11 cellular contexts compared by ENCODE assay signal in the genomic region with DNA sequence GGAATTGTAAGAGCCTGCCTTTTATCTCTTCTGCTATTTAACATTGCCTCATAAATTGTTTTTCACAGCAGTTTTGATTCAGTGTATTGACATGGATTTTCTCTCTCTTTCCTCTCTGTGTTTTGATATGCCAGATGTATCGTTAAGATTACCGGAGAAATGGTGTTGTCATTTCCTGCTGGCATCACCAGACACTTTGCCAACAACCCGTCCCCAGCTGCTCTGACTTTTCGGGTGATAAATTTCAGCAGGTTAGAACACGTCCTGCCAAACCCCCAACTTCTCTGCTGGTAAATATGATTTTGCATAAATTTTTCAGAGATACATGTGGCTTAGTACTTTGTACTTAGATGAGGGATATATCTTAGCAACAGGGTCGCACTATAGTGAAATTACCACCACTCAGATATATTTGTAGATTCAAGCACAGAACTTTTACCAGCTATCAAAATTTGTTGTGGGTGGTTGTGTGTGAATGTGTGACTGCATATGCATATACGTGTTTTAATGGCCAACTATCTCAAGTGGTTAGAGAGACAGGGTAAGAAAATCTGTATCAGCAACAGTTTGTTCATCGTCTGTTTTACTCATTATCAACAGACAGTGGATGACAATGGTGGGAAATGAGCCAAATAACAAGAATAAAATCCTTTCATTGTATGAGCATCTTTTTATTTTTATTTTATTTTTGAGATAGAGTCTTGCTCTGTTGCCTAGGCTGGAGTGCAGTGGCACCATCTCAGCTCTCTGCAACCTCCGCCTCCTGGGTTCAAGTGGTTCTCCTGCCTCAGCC. TPM values are rescaled to one million over a fixed set of nuclear protein-coding genes. Genes with fewer than 3 reads are reported as not detected.
DNase-seq lines count a peak whose midpoint lies in the region; ATAC-seq and TF ChIP-seq lines count a peak whose summit lies in the region.
"Had no signal": no experiment of that assay in that cellular context is flagged by ENCODE, and none has a peak within 500 bp of the region (broad histone marks: within the 10 kb centered on the region; RNA-seq: fewer than 3 reads in every experiment).

No MANE protein-coding gene starts in this region.

- peaks cover 3% of the 10 kb centered on the region; the same call in 1 of the 2 replicates for H3K9me3 ChIP-seq in Loucy (ENCODE audit: insufficient read depth, low read depth, low read length)
- H3K9me3 ChIP-seq: BE2C, prostate gland had no signal

- H3K36me3 ChIP-seq in Loucy (ENCODE audit: insufficient read depth, low read length), result no peaks in the 10 kb centered on the region
- H3K36me3 ChIP-seq: BE2C, prostate gland had no signal

- POLR2A ChIA-PET in activated CD4-positive, alpha-beta memory T cell treated with anti-CD3 and anti-CD28 coated beads, Interleukin-2, amount 10 ng/mL, durations not matched to agents 7 days and 5 days (lab: Charles Lee), result interaction anchor here (1.7 kb wide), 1 partner anchor 201 kb away, joined by 5 read pairs; no protein-coding TSS in a partner anchor
- POLR2A ChIA-PET in naive thymus-derived CD8-positive, alpha-beta T cell (lab: Charles Lee), result no interaction called here

- peak overlapping the region; percentile 73 for H3K4me2 ChIP-seq in Loucy (ENCODE audit: low read depth, low read length, poor library complexity, severe bottlenecking)

- H3F3A ChIP-seq in Loucy (ENCODE audit: low read depth), result peaks cover 19% of the 10 kb centered on the region; the same call in 1 of the 2 replicates

- no peaks in the 10 kb centered on the region for H3K9me2 ChIP-seq in Loucy (replicated peaks; ENCODE audit: low read depth, low read length)

- intact Hi-C loops in posterior vena cava (cut with DNase I), result no loop called here

- H3K27me3 Mint-ChIP-seq in activated T-cell treated with anti-CD3 and anti-CD28 coated beads, Interleukin-2, amount 50 U/mL, for 72 hours (ENCODE audit: low read depth), result peaks cover 22% of the 10 kb centered on the region
- H3K27me3 Mint-ChIP-seq in activated CD4-positive, alpha-beta memory T cell treated with anti-CD3 and anti-CD28 coated beads, Interleukin-2, amount 10 ng/mL, durations not matched to agents 7 days and 5 days, result peaks cover 7% of the 10 kb centered on the region
- H3K27me3 Mint-ChIP-seq in naive thymus-derived CD8-positive, alpha-beta T cell, result peaks cover 0 to 9% (median 4%) of the 10 kb centered on the region in 5 donors

- peak; percentile 27 to 31 for DNase-seq in activated T-cell treated with anti-CD3 and anti-CD28 coated beads, Interleukin-2, amount 50 U/mL, for 72 hours
- DNase-seq in activated T-cell treated with anti-CD3 and anti-CD28 coated beads for 4 hours, result no peak
- peak; percentile 41 for DNase-seq in activated CD4-positive, alpha-beta memory T cell treated with anti-CD3 and anti-CD28 coated beads, Interleukin-2, amount 10 ng/mL, durations not matched to agents 7 days and 5 days
- peak in 5 of 10 donors; percentile 20 to 63 (median 30) for DNase-seq in naive thymus-derived CD8-positive, alpha-beta T cell
- DNase-seq in NCI-H2227 treated with DMSO at 0.1 percent for 48 hours (lab: John Stamatoyannopoulos, UW), result no peak
- DNase-seq in posterior vena cava (ENCODE audit: low spot score), result no peak
- DNase-seq: BE2C had no signal

- H2AFZ ChIP-seq in Loucy (ENCODE audit: low read length), result no peak overlapping the region

- TF ChIP-seq CTCF in Loucy (conservative IDR thresholded peaks at IDR 0.05; ENCODE audit: low read length), result no peak

- H3K4me3 ChIP-seq in Loucy (ENCODE audit: low read length, poor library complexity, severe bottlenecking), result peak overlapping the region; percentile 61
- H3K4me3 ChIP-seq: GM12878, prostate gland had no signal

- H3K4me3 Mint-ChIP-seq in activated T-cell treated with anti-CD3 and anti-CD28 coated beads, Interleukin-2, amount 50 U/mL, for 72 hours, result peak overlapping the region; percentile 37 to 51
- H3K4me3 Mint-ChIP-seq in activated CD4-positive, alpha-beta memory T cell treated with anti-CD3 and anti-CD28 coated beads, Interleukin-2, amount 10 ng/mL, durations not matched to agents 7 days and 5 days, result peak overlapping the region; percentile 19
- H3K4me3 Mint-ChIP-seq in naive thymus-derived CD8-positive, alpha-beta T cell, result peak overlapping the region in 6 of 10 donors; percentile 15 to 66 (median 39)

- H3K4me1 ChIP-seq in Loucy (ENCODE audit: insufficient read depth, low read length, poor library complexity, severe bottlenecking), result peaks cover 71% of the 10 kb centered on the region
- H3K4me1 ChIP-seq: BE2C, prostate gland had no signal

- H3K27ac Mint-ChIP-seq in activated T-cell treated with anti-CD3 and anti-CD28 coated beads, Interleukin-2, amount 50 U/mL, for 72 hours, result no peak overlapping the region
- peak overlapping the region; percentile 73 for H3K27ac Mint-ChIP-seq in activated CD4-positive, alpha-beta memory T cell treated with anti-CD3 and anti-CD28 coated beads, Interleukin-2, amount 10 ng/mL, durations not matched to agents 7 days and 5 days
- peak overlapping the region in 9 of 10 donors; percentile 39 to 82 (median 60) for H3K27ac Mint-ChIP-seq in naive thymus-derived CD8-positive, alpha-beta T cell

- ATAC-seq in activated T-cell treated with anti-CD3 and anti-CD28 coated beads, Interleukin-2, amount 50 U/mL, for 72 hours (replicated peaks in 1 of 2), result peak; percentile 53 to 59
- peak; percentile 76 to 83 for ATAC-seq in naive thymus-derived CD8-positive, alpha-beta T cell
- ATAC-seq in GM18505 (IDR thresholded peaks at IDR 0.05; ENCODE audit: unreplicated experiment), result no peak
- ATAC-seq: GM12878 had no signal

- CTCF ChIA-PET in activated CD4-positive, alpha-beta memory T cell treated with anti-CD3 and anti-CD28 coated beads, Interleukin-2, amount 10 ng/mL, durations not matched to agents 7 days and 5 days (lab: Charles Lee), result no interaction called here

- H3K9ac ChIP-seq in Loucy (ENCODE audit: low read depth, low read length, poor library complexity, severe bottlenecking), result peak overlapping the region; percentile 70

- no peaks in the 10 kb centered on the region for H3K79me2 ChIP-seq in Loucy (ENCODE audit: insufficient read depth, low read length)

- peaks cover 47% of the 10 kb centered on the region for H3K4me1 Mint-ChIP-seq in activated T-cell treated with anti-CD3 and anti-CD28 coated beads, Interleukin-2, amount 50 U/mL, for 72 hours (ENCODE audit: low read depth)
- H3K4me1 Mint-ChIP-seq in activated CD4-positive, alpha-beta memory T cell treated with anti-CD3 and anti-CD28 coated beads, Interleukin-2, amount 10 ng/mL, durations not matched to agents 7 days and 5 days, result peaks cover 53% of the 10 kb centered on the region
- peaks cover 7 to 20% (median 15%) of the 10 kb centered on the region in 4 donors for H3K4me1 Mint-ChIP-seq in naive thymus-derived CD8-positive, alpha-beta T cell

- peaks cover 0 to 2% of the 10 kb centered on the region in 2 donors for H3K9me3 Mint-ChIP-seq in activated T-cell treated with anti-CD3 and anti-CD28 coated beads, Interleukin-2, amount 50 U/mL, for 72 hours
- no peaks in the 10 kb centered on the region for H3K9me3 Mint-ChIP-seq in activated CD4-positive, alpha-beta memory T cell treated with anti-CD3 and anti-CD28 coated beads, Interleukin-2, amount 10 ng/mL, durations not matched to agents 7 days and 5 days
- no peaks in the 10 kb centered on the region for H3K9me3 Mint-ChIP-seq in naive thymus-derived CD8-positive, alpha-beta T cell

- H3K36me3 Mint-ChIP-seq in activated T-cell treated with anti-CD3 and anti-CD28 coated beads, Interleukin-2, amount 50 U/mL, for 72 hours (ENCODE audit: insufficient read depth in 2 of 2), result no peaks in the 10 kb centered on the region
- peaks cover 4% of the 10 kb centered on the region for H3K36me3 Mint-ChIP-seq in activated CD4-positive, alpha-beta memory T cell treated with anti-CD3 and anti-CD28 coated beads, Interleukin-2, amount 10 ng/mL, durations not matched to agents 7 days and 5 days (ENCODE audit: low read depth)
- H3K36me3 Mint-ChIP-seq in naive thymus-derived CD8-positive, alpha-beta T cell, result no peaks in the 10 kb centered on the region

- TF ChIP-seq POLR2A in GM18505 (IDR thresholded peaks at IDR 0.05; ENCODE audit: borderline replicate concordance, extremely low read depth, insufficient read depth, insufficient read length), result no peak

- no peaks in the 10 kb centered on the region for H3K27me3 ChIP-seq in Loucy (ENCODE audit: insufficient read depth, low read length, poor library complexity, severe bottlenecking)
- H3K27me3 ChIP-seq: BE2C had no signal

- no peaks in the 10 kb centered on the region for H4K20me1 ChIP-seq in Loucy (ENCODE audit: insufficient read depth, low read length, poor library complexity, severe bottlenecking)

RNA-seq across cellular contexts. Expression of a gene that starts 22.9 kb away (rescaled TPM):
- not detected for total RNA-seq in activated T-cell treated with anti-CD3 and anti-CD28 coated beads, Interleukin-2, amount 50 U/mL, for 72 hours
- total RNA-seq in activated CD4-positive, alpha-beta memory T cell treated with anti-CD3 and anti-CD28 coated beads, Interleukin-2, amount 10 ng/mL, durations not matched to agents 7 days and 5 days, result not detected
- not detected for total RNA-seq in naive thymus-derived CD8-positive, alpha-beta T cell
- polyA plus RNA-seq in naive thymus-derived CD8-positive, alpha-beta T cell, result not detected
- total RNA-seq in posterior vena cava, result 1 to 10 TPM; 1.9 to 3.0 TPM
- total RNA-seq: GM12878 had no signal
- polyA plus RNA-seq: GM12878 had no signal

Comparison
In these comparisons a context has a peak if more than half of its experiments do, and no peak if none do; other contexts are left out.
1. DNase-seq: peak in activated T-cell treated with anti-CD3 and anti-CD28 coated beads, Interleukin-2, amount 50 U/mL, for 72 hours (2 of 2) and activated CD4-positive, alpha-beta memory T cell treated with anti-CD3 and anti-CD28 coated beads, Interleukin-2, amount 10 ng/mL, durations not matched to agents 7 days and 5 days (single experiment); none in activated T-cell treated with anti-CD3 and anti-CD28 coated beads for 4 hours (single experiment), NCI-H2227 treated with DMSO at 0.1 percent for 48 hours (single experiment) and posterior vena cava (single experiment).
2. Peak in every context shown above with its lines, with median percentiles within 50 percentile points of each other: H3K4me3 Mint-ChIP-seq.